16 cellular contexts compared by ENCODE assay signal in genomic region chr2:197927994-197928393, GRCh38.
DNase-seq lines count a peak whose midpoint lies in the region; ATAC-seq, FAIRE-seq and TF ChIP-seq lines count a peak whose summit lies in the region.
"Had no signal": no experiment of that assay in that cellular context is flagged by ENCODE, and none has a peak within 500 bp of the region (broad histone marks: within the 10 kb centered on the region; RNA-seq: fewer than 3 reads in every experiment).

No MANE protein-coding gene starts in this region.

- no peak overlapping the region for H3K27ac ChIP-seq in SK-N-SH (ENCODE audit: low read depth in 2 of 2, low read length in 1 of 2)
- H3K27ac ChIP-seq in astrocyte (ENCODE audit: low read depth, low read length): no peak overlapping the region
- H3K27ac ChIP-seq in brain microvascular endothelial cell: no peak overlapping the region
- H3K27ac ChIP-seq: BLaER1, HL-60, KMS-11 had no signal

- TF ChIP-seq EP300 in SK-N-SH (IDR thresholded peaks at IDR 0.05; ENCODE audit: borderline replicate concordance in 1 of 2, low read depth in 1 of 2, low read length in 1 of 2): no peak

- POLR2A ChIA-PET in SK-N-SH (lab: Yijun Ruan, JAX): no interaction called here

- no peaks in the 10 kb centered on the region for H3K9me2 ChIP-seq in SK-N-SH

- CTCF ChIA-PET in SK-N-SH (lab: Yijun Ruan, JAX): no interaction called here

- TF ChIP-seq RAD21 in SK-N-SH (IDR thresholded peaks at IDR 0.05; ENCODE audit: low read length): no peak

- no peaks in the 10 kb centered on the region for H3K27me3 Mint-ChIP-seq in astrocyte (ENCODE audit: low read depth, unreplicated experiment)
- H3K27me3 Mint-ChIP-seq: CD4-positive, CD25-positive, alpha-beta regulatory T cell had no signal

- no peaks in the 10 kb centered on the region; the same call in 1 of the 2 replicates for H4K20me1 ChIP-seq in SK-N-SH (ENCODE audit: insufficient read depth)
- H4K20me1 ChIP-seq in astrocyte (ENCODE audit: insufficient read depth, low read length): no peaks in the 10 kb centered on the region
- H4K20me1 ChIP-seq: BLaER1 had no signal

- in situ Hi-C loops in brain microvascular endothelial cell (cut with HindIII; ENCODE audit: low pct_ligation_motif_present, low sequenced_read_pairs): no loop called here

- H3K36me3 Mint-ChIP-seq in astrocyte (ENCODE audit: low read depth, unreplicated experiment): no peaks in the 10 kb centered on the region

- H3K36me3 ChIP-seq in SK-N-SH (replicated peaks in 1 of 2; ENCODE audit: control insufficient read depth in 1 of 2, insufficient read depth in 2 of 2, low read length in 1 of 2) (no peaks in the 10 kb centered on the region), astrocyte (ENCODE audit: insufficient read depth, low read length) (no peaks in the 10 kb centered on the region), brain microvascular endothelial cell (replicated peaks) (no peaks in the 10 kb centered on the region)
- H3K36me3 ChIP-seq: BLaER1 had no signal

- no peak overlapping the region for H2AFZ ChIP-seq in SK-N-SH (ENCODE audit: low read depth)
- no peak overlapping the region for H2AFZ ChIP-seq in astrocyte (ENCODE audit: low read depth, low read length)

- no peak overlapping the region for H3K4me2 ChIP-seq in SK-N-SH
- H3K4me2 ChIP-seq in astrocyte (ENCODE audit: low read length): no peak overlapping the region
- H3K4me2 ChIP-seq: BLaER1, KMS-11 had no signal

- TF ChIP-seq CTCF in SK-N-SH (IDR thresholded peaks at IDR 0.05): no peak
- TF ChIP-seq CTCF in astrocyte (IDR thresholded peaks at IDR 0.05; ENCODE audit: insufficient read depth, low read depth, low read length): no peak
- no peak for TF ChIP-seq CTCF in fibroblast of mammary gland (conservative IDR thresholded peaks at IDR 0.05; ENCODE audit: control insufficient read depth, insufficient read depth, low read depth, low read length)
- no peak for TF ChIP-seq CTCF in brain microvascular endothelial cell (IDR thresholded peaks at IDR 0.05; ENCODE audit: low read depth, low read length, missing control alignments)

- H3K9ac ChIP-seq in SK-N-SH: no peak overlapping the region
- H3K9ac ChIP-seq in astrocyte (ENCODE audit: low read length): no peak overlapping the region
- H3K9ac ChIP-seq: BLaER1, KMS-11 had no signal

- FAIRE-seq in astrocyte (lab: Jason Lieb, UNC): peak; percentile 64
- FAIRE-seq: GM18507 had no signal

- no peaks in the 10 kb centered on the region for H3K27me3 ChIP-seq in SK-N-SH (ENCODE audit: insufficient read depth)
- H3K27me3 ChIP-seq in astrocyte (ENCODE audit: insufficient read depth, low read length): no peaks in the 10 kb centered on the region
- no peaks in the 10 kb centered on the region for H3K27me3 ChIP-seq in brain microvascular endothelial cell (replicated peaks)
- H3K27me3 ChIP-seq: BLaER1 had no signal

- H3K79me2 ChIP-seq in SK-N-SH (ENCODE audit: insufficient read depth): peaks cover 15% of the 10 kb centered on the region
- H3K79me2 ChIP-seq in astrocyte (ENCODE audit: insufficient read depth, low read length): no peaks in the 10 kb centered on the region

- H3F3A ChIP-seq in SK-N-SH (replicated peaks; ENCODE audit: insufficient read depth): no peaks in the 10 kb centered on the region

- no peaks in the 10 kb centered on the region for H3K9me3 ChIP-seq in SK-N-SH
- no peaks in the 10 kb centered on the region for H3K9me3 ChIP-seq in astrocyte (ENCODE audit: insufficient read depth, low read depth, low read length)
- H3K9me3 ChIP-seq: BLaER1 had no signal

- H3K9me3 Mint-ChIP-seq in astrocyte (ENCODE audit: unreplicated experiment): no peaks in the 10 kb centered on the region

- DNase-seq in SK-N-SH (no peak), astrocyte (ENCODE audit: low read depth) (no peak), fibroblast of mammary gland (ENCODE audit: low read depth) (peak; percentile 57), brain microvascular endothelial cell (no peak), KG1 (lab: John Stamatoyannopoulos, UW) (no peak)
- DNase-seq: 8988T; Calu3; CD4-positive, CD25-positive, alpha-beta regulatory T cell; DMS 273 treated with DMSO at 0.1 percent for 48 hours had no signal

- no peak for ATAC-seq in SK-N-SH treated with all-trans-retinoic acid at 6 μM for 48 hours
- no peak for ATAC-seq in HG03342 (IDR thresholded peaks at IDR 0.05; ENCODE audit: unreplicated experiment)
- ATAC-seq: HCT116 had no signal

- no peak overlapping the region for H3K4me3 Mint-ChIP-seq in astrocyte (ENCODE audit: unreplicated experiment)
- H3K4me3 Mint-ChIP-seq: CD4-positive, CD25-positive, alpha-beta regulatory T cell had no signal

- H3K27ac Mint-ChIP-seq in astrocyte (ENCODE audit: unreplicated experiment): no peak overlapping the region

- H3K4me1 Mint-ChIP-seq in astrocyte (ENCODE audit: low read depth, unreplicated experiment): peaks cover 5% of the 10 kb centered on the region

- H3K4me3 ChIP-seq in SK-N-SH (ENCODE audit: low read depth in 2 of 2, low read length in 1 of 2) (no peak overlapping the region), astrocyte (ENCODE audit: insufficient read depth, low read depth, low read length) (no peak overlapping the region), fibroblast of mammary gland (ENCODE audit: control insufficient read depth, low read depth, low read length) (no peak overlapping the region), brain microvascular endothelial cell (ENCODE audit: low read depth, low read length) (no peak overlapping the region)
- H3K4me3 ChIP-seq: BLaER1 had no signal

- H3K4me1 ChIP-seq in SK-N-SH (ENCODE audit: control insufficient read depth in 1 of 2, insufficient read depth in 2 of 2, low read depth in 1 of 2, low read length in 1 of 2) (0 out of 4 replicates have a peak, but pooled peaks cover 0 to 11% of the 10 kb centered on the region in 2 experiments), astrocyte (ENCODE audit: insufficient read depth, low read length) (no peaks in the 10 kb centered on the region)
- H3K4me1 ChIP-seq: BLaER1 had no signal

TF ChIP-seq in SK-N-SH, 30 proteins besides CTCF, POLR2A, EP300 and RAD21 (continues in another document):
- no peak for TF ChIP-seq USF1 (IDR thresholded peaks at IDR 0.05; ENCODE audit: borderline replicate concordance, low read depth)

TF ChIP-seq in SK-N-SH treated with all-trans-retinoic acid at 6 μM for 48 hours, 23 proteins besides CTCF, POLR2A, EP300 and RAD21:
- TF ChIP-seq CSDC2 (CRISPR knock-in tag; IDR thresholded peaks at IDR 0.05) (no peak), ZC3H10 (CRISPR knock-in tag; IDR thresholded peaks at IDR 0.05) (no peak), ZNF8 (CRISPR knock-in tag; IDR thresholded peaks at IDR 0.05) (no peak), OSR1 (CRISPR knock-in tag; IDR thresholded peaks at IDR 0.05) (no peak)
